Comparison of ENCODE assay signal across 8 cellular contexts in the genomic region with DNA sequence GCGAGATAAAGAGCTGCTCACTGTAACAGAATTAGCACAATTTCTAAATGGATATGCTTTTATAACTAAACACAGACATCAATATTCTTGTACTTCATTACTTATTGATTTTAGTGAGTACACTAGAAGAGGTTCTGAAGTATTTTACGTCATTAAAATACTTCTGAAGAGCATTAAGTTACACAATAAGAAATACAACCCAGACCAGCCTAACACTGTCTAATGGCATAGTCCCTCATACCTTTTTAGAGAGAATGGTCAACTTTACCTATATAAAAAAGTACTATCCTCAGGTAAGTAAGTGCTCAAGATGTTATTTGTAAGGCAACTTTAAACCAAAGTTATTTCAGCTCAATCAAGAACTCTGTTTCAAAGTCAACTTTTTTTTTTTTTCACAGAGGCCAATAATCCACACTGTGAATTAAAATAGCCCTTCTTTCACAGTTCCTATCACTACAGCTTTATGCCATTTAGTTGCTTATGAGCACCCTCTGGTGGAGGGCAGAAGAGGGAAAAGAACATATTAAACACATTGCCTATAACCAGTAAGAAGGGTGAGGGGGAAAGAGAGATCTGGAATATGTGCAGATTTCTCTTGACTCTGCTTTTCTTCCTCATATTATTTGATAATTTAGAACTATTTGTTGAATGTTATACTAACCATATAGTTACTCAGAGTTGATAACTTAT.
DNase-seq lines count a peak whose midpoint lies in the region; ATAC-seq and TF ChIP-seq lines count a peak whose summit lies in the region.

No MANE protein-coding gene starts in this region.

- H3K4me3 ChIP-seq in parathyroid adenoma (ENCODE audit: low read depth, low read length) (no peak overlapping the region), thyroid gland (replicated peaks in 1 of 3) (no peak overlapping the region)

- H3K4me2 ChIP-seq in parathyroid adenoma (ENCODE audit: low read length), result no peak overlapping the region

- no peak overlapping the region for H3K27ac ChIP-seq in parathyroid adenoma
- H3K27ac ChIP-seq in thyroid gland, result no peak overlapping the region

- TF ChIP-seq POLR2A in thyroid gland (IDR thresholded peaks at IDR 0.05), result no peak

- DNase-seq in DMS53 treated with DMSO at 0.1 percent for 48 hours (lab: John Stamatoyannopoulos, UW; ENCODE audit: unreplicated experiment) (peak; percentile 73), NCI-H748 treated with DMSO at 0.1 percent for 48 hours (lab: John Stamatoyannopoulos, UW) (peak; percentile 73), dermis blood vessel endothelial cell (peak; percentile 78), thyroid gland (no peak)

- H3K9ac ChIP-seq in parathyroid adenoma, result no peak overlapping the region

- intact Hi-C loops in thyroid gland (cut with DNase I), result no loop called here

- H3K27me3 ChIP-seq in parathyroid adenoma (ENCODE audit: control insufficient read depth, insufficient read depth, low read length), result no peaks in the 10 kb centered on the region
- H3K27me3 ChIP-seq in thyroid gland, result no peaks in the 10 kb centered on the region

- 85 to 88% methylated on average over 2 of the region's 2 CpGs for WGBS in thyroid gland, 2 donors

- H3K4me1 ChIP-seq in parathyroid adenoma, result no peaks in the 10 kb centered on the region
- no peaks in the 10 kb centered on the region for H3K4me1 ChIP-seq in thyroid gland

- H2AFZ ChIP-seq in parathyroid adenoma, result no peak overlapping the region

- no peaks in the 10 kb centered on the region for H3K79me2 ChIP-seq in parathyroid adenoma

- TF ChIP-seq CTCF in parathyroid adenoma (IDR thresholded peaks at IDR 0.05) (peak; percentile 33), thyroid gland (IDR thresholded peaks at IDR 0.05) (peak in 3 of 6 experiments; percentile 9 to 19 (median 16))

- H3K9me3 ChIP-seq in parathyroid adenoma (ENCODE audit: control insufficient read depth, low read length), result no peaks in the 10 kb centered on the region
- H3K9me3 ChIP-seq in thyroid gland, result no peaks in the 10 kb centered on the region

- ATAC-seq in HG02759 (IDR thresholded peaks at IDR 0.05; ENCODE audit: unreplicated experiment) (peak; percentile 48), HG02973 (IDR thresholded peaks at IDR 0.05; ENCODE audit: unreplicated experiment) (no peak), GM21723 (IDR thresholded peaks at IDR 0.05; ENCODE audit: unreplicated experiment) (no peak)

- no peaks in the 10 kb centered on the region for H3K36me3 ChIP-seq in parathyroid adenoma (ENCODE audit: control insufficient read depth, insufficient read depth, low read length)
- H3K36me3 ChIP-seq in thyroid gland, result no peaks in the 10 kb centered on the region

Comparison
In these comparisons a context has a peak if more than half of its experiments do, and no peak if none do; other contexts are left out.
1. DNase-seq: peak in DMS53 treated with DMSO at 0.1 percent for 48 hours (single experiment), NCI-H748 treated with DMSO at 0.1 percent for 48 hours (single experiment) and dermis blood vessel endothelial cell (single experiment); none in thyroid gland (0 of 2).